22 cellular contexts compared by ENCODE assay signal in genomic region chr11:74644084-74644483, GRCh38.
"Had no signal": no experiment of that assay in that cellular context is flagged by ENCODE, and none has a peak within 500 bp of the region (broad histone marks: within the 10 kb centered on the region; RNA-seq: fewer than 3 reads in every experiment).

No MANE protein-coding gene starts in this region.

- FAIRE-seq: endometrium had no signal

- H3K4me1 ChIP-seq: breast epithelium, parathyroid adenoma, prostate gland, spleen, suprapubic skin, tibial nerve had no signal

- H3K4me3 ChIP-seq: breast epithelium, heart right ventricle, mucosa of descending colon, prostate gland, right lobe of liver, spleen, suprapubic skin, tibial nerve had no signal

- H3K9me3 ChIP-seq: breast epithelium, heart right ventricle, mucosa of descending colon, prostate gland, right lobe of liver, spleen, suprapubic skin, tibial nerve had no signal

- H3K9ac ChIP-seq: parathyroid adenoma had no signal

- ATAC-seq: heart right ventricle, left lobe of liver, mucosa of descending colon, right lobe of liver had no signal

- H3K27ac ChIP-seq: breast epithelium, heart right ventricle, parathyroid adenoma, right lobe of liver, spleen, suprapubic skin, tibial nerve had no signal

- H3K36me3 ChIP-seq: breast epithelium, prostate gland had no signal

- DNase-seq: central memory CD4-positive, alpha-beta T cell; cortex of kidney; effector memory CD4-positive, alpha-beta T cell; foreskin melanocyte; heart right ventricle; islet precursor cell; mucosa of descending colon; naive B cell; nephron progenitor cell; retina; right lobe of liver; spleen; stimulated activated CD4-positive, alpha-beta T cell treated with anti-CD3 and anti-CD28 coated beads, Interleukin-15, amount 100 ng/mL, for 24 hours; stimulated activated CD4-positive, alpha-beta T cell treated with anti-CD3 and anti-CD28 coated beads, Interleukin-1b, Interleukin-23, amount 100 ng/mL, for 48 hours; stimulated activated naive CD4-positive, alpha-beta T cell had no signal

- H3K27me3 ChIP-seq: breast epithelium, heart right ventricle, right lobe of liver, spleen, suprapubic skin, tibial nerve had no signal
